12 cellular contexts compared by ENCODE assay signal in the genomic region with DNA sequence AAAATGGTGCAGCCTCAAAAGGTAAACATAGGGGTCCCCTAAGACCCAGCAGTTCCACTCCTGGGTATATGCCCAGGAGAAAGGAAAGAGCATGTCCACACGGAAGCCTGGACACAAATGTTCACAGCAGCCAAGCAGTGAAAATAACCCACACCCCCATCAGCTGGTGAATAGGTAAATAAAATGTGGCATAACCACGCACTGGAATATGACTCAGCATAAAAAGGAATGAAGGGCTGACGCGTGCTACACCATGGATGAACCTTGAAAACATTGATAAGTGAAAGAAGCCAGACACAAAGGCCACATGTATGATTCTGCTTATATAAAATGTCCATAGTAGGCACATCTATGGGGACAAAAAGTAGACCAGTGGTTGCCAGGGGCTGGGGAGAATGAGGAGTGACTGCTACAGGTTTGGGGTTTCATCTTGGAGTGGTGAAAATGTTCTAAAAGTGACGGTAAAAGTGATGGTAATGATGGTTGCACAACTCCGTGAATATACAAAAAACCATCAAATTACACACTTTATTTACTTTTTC. TPM values are rescaled to one million over a fixed set of nuclear protein-coding genes. Genes with fewer than 3 reads are reported as not detected.
DNase-seq lines count a peak whose midpoint lies in the region; ATAC-seq and TF ChIP-seq lines count a peak whose summit lies in the region.
"Had no signal": no experiment of that assay in that cellular context is flagged by ENCODE, and none has a peak within 500 bp of the region (broad histone marks: within the 10 kb centered on the region; RNA-seq: fewer than 3 reads in every experiment).

No MANE protein-coding gene starts in this region.

- H3K4me3 ChIP-seq in AG04449 (ENCODE audit: low read depth, low read length), result no peak overlapping the region
- no peak overlapping the region for H3K4me3 ChIP-seq in adipocyte (ENCODE audit: low read length)
- H3K4me3 ChIP-seq in hepatocyte, result no peak overlapping the region
- no peak overlapping the region for H3K4me3 ChIP-seq in neuronal stem cell (ENCODE audit: low read length in 2 of 2)

- H3K9ac ChIP-seq in adipocyte (ENCODE audit: low read length) (no peak overlapping the region), neuronal stem cell (ENCODE audit: low read depth, low read length, poor library complexity) (no peak overlapping the region)

- H3K9me3 ChIP-seq in adipocyte (ENCODE audit: control insufficient read depth, low read length), result no peaks in the 10 kb centered on the region
- H3K9me3 ChIP-seq in hepatocyte (ENCODE audit: low read depth), result no peaks in the 10 kb centered on the region
- H3K9me3 ChIP-seq in neuronal stem cell (replicated peaks in 1 of 2; ENCODE audit: control insufficient read depth in 2 of 2, insufficient read depth in 1 of 2, low read depth in 1 of 2, low read length in 2 of 2), result peaks cover 3 to 4% of the 10 kb centered on the region in 2 donors

- H3K9me2 ChIP-seq in hepatocyte (replicated peaks; ENCODE audit: insufficient read depth), result no peaks in the 10 kb centered on the region

- no peak overlapping the region for H3K18ac ChIP-seq in neuronal stem cell (ENCODE audit: low read length)

- no peaks in the 10 kb centered on the region for H3K79me2 ChIP-seq in hepatocyte

- DNase-seq in AG04449 (ENCODE audit: low read depth, low spot score), result peak; percentile 10
- DNase-seq in H4 (ENCODE audit: low spot score), result peak; percentile 82
- DNase-seq in adipocyte (ENCODE audit: low read depth), result peak; percentile 36
- DNase-seq in hepatocyte (ENCODE audit: low spot score), result peak; percentile 55
- no peak for DNase-seq in neuronal stem cell (ENCODE audit: low spot score)
- no peak for DNase-seq in activated gamma-delta T cell treated with Interleukin-2 at 50 U/mL for 16 hours
- DNase-seq: activated CD4-positive, CD25-positive, alpha-beta regulatory T cell; activated T-cell treated with anti-CD3 and anti-CD28 coated beads, Interleukin-2, amount 50 U/mL, for 24 hours; CD8-positive, alpha-beta T cell; NCI-H2171 treated with DMSO at 0.1 percent for 48 hours had no signal

- 69% methylated on average over 6 of the region's 6 CpGs for WGBS in hepatocyte (ENCODE audit: low lambda C conversion rate, missing lambda C conversion rate)
- WGBS in neuronal stem cell (ENCODE audit: extremely low coverage in 2 of 2, insufficient read length in 2 of 2, insufficient replicate concordance in 1 of 2), 2 donors, result no CpG with 5 or more reads among the region's 6 CpGs

- no peak for TF ChIP-seq CTCF in AG04449 (IDR thresholded peaks at IDR 0.05; ENCODE audit: insufficient read depth, low read length, missing control alignments)
- no peak for TF ChIP-seq CTCF in hepatocyte (IDR thresholded peaks at IDR 0.05; ENCODE audit: poor library complexity)

- H3K79me1 ChIP-seq in neuronal stem cell (ENCODE audit: low read depth, low read length), result no peaks in the 10 kb centered on the region

- H4K8ac ChIP-seq in neuronal stem cell (ENCODE audit: low read depth, low read length), result no peak overlapping the region

- no peak overlapping the region for H2BK15ac ChIP-seq in neuronal stem cell (ENCODE audit: low read length)

- H3K23ac ChIP-seq in neuronal stem cell (ENCODE audit: low read depth, low read length, poor library complexity), result no peak overlapping the region

- no peak for ATAC-seq in GM19395 (IDR thresholded peaks at IDR 0.05; ENCODE audit: unreplicated experiment)
- no peak for ATAC-seq in HG02678 (IDR thresholded peaks at IDR 0.05; ENCODE audit: unreplicated experiment)
- ATAC-seq: CD8-positive, alpha-beta T cell had no signal

- no peaks in the 10 kb centered on the region for H4K20me1 ChIP-seq in hepatocyte (ENCODE audit: insufficient read depth, poor library complexity, severe bottlenecking)

- no peak overlapping the region for H2AFZ ChIP-seq in hepatocyte
- no peak overlapping the region for H2AFZ ChIP-seq in neuronal stem cell (ENCODE audit: low read length)

- H3K27ac ChIP-seq in hepatocyte (no peak overlapping the region), neuronal stem cell (replicated peaks; ENCODE audit: low read length) (no peak overlapping the region)

- no peak overlapping the region for H3K4ac ChIP-seq in neuronal stem cell (ENCODE audit: low read length)

- H2BK120ac ChIP-seq in neuronal stem cell (ENCODE audit: low read depth, low read length), result no peak overlapping the region

- H4K91ac ChIP-seq in neuronal stem cell (ENCODE audit: low read depth, low read length, poor library complexity), result no peak overlapping the region

- POLR2A ChIA-PET in AG04449 (lab: Yijun Ruan, JAX), result no interaction called here

- no peaks in the 10 kb centered on the region for H3K36me3 ChIP-seq in adipocyte (ENCODE audit: control insufficient read depth, insufficient read depth, low read length, severe bottlenecking)
- H3K36me3 ChIP-seq in hepatocyte (replicated peaks; ENCODE audit: insufficient read depth, low read depth), result no peaks in the 10 kb centered on the region
- no peaks in the 10 kb centered on the region for H3K36me3 ChIP-seq in neuronal stem cell (replicated peaks in 1 of 2; ENCODE audit: control insufficient read depth in 2 of 2, insufficient read depth in 2 of 2, low read length in 2 of 2)

- H3K4me2 ChIP-seq in hepatocyte (no peak overlapping the region), neuronal stem cell (ENCODE audit: insufficient read depth, low read length, poor library complexity, severe bottlenecking) (no peak overlapping the region)

- H2BK12ac ChIP-seq in neuronal stem cell (ENCODE audit: low read length), result no peak overlapping the region

- CTCF ChIA-PET in AG04449 (lab: Yijun Ruan, JAX), result no interaction called here

- H2AK5ac ChIP-seq in neuronal stem cell (ENCODE audit: low read depth, low read length), result no peak overlapping the region

- H3K27me3 ChIP-seq in adipocyte (replicated peaks; ENCODE audit: control insufficient read depth, insufficient read depth, low read length), result no peaks in the 10 kb centered on the region
- no peaks in the 10 kb centered on the region for H3K27me3 ChIP-seq in hepatocyte
- peaks cover 0 to 10% (median 0%) of the 10 kb centered on the region in 3 experiments for H3K27me3 ChIP-seq in neuronal stem cell (ENCODE audit: control insufficient read depth in 3 of 3, insufficient read depth in 3 of 3, low read depth in 1 of 3, low read length in 3 of 3)

- H3K4me1 ChIP-seq in adipocyte (ENCODE audit: control insufficient read depth, insufficient read depth, low read length), result peaks cover 7% of the 10 kb centered on the region
- peaks cover 4% of the 10 kb centered on the region for H3K4me1 ChIP-seq in hepatocyte (ENCODE audit: insufficient read depth)
- peaks cover 15 to 16% of the 10 kb centered on the region in 2 donors for H3K4me1 ChIP-seq in neuronal stem cell (ENCODE audit: control insufficient read depth in 2 of 2, insufficient read depth in 1 of 2, low read depth in 1 of 2, low read length in 2 of 2)

- no peak overlapping the region for H3K14ac ChIP-seq in neuronal stem cell (ENCODE audit: low read length)

- no peak overlapping the region for H2BK5ac ChIP-seq in neuronal stem cell (ENCODE audit: low read length)

RNA-seq across cellular contexts. Expression of a gene that starts 3.8 kb away (rescaled TPM):
- total RNA-seq in H4 (2014; rRNA removed; shearing (Covaris generic)), result 19.5 and 26.8 TPM in 2 replicates
- total RNA-seq in hepatocyte, result 50.4 and 51.5 TPM in 2 replicates
- 68.1 and 90.0 TPM in 2 replicates for polyA plus RNA-seq in hepatocyte
- polyA plus RNA-seq in neuronal stem cell (2013, experiment 1 of 2), result 15.5 TPM
- 15.7 TPM for polyA plus RNA-seq in neuronal stem cell (2013, experiment 2 of 2)

RNA-seq across cellular contexts. Expression of a gene that starts 47.0 kb away (rescaled TPM):
- total RNA-seq in H4 (2014; rRNA removed; shearing (Covaris generic)), result 1,269 and 1,552 TPM in 2 replicates
- 1,410 and 1,439 TPM in 2 replicates for total RNA-seq in hepatocyte
- polyA plus RNA-seq in hepatocyte, result 1,142 and 1,267 TPM in 2 replicates
- 841 TPM for polyA plus RNA-seq in neuronal stem cell (2013, experiment 1 of 2)
- 847 TPM for polyA plus RNA-seq in neuronal stem cell (2013, experiment 2 of 2)

Comparison
In these comparisons a context has a peak if more than half of its experiments do, and no peak if none do; other contexts are left out.
1. DNase-seq: peak in AG04449 (single experiment), H4 (single experiment), adipocyte (single experiment) and hepatocyte (single experiment); none in neuronal stem cell (single experiment) and activated gamma-delta T cell treated with Interleukin-2 at 50 U/mL for 16 hours (single experiment).